12 cellular contexts compared by ENCODE assay signal in genomic region chr3:171950373-171950772, GRCh38.
DNase-seq lines count a peak whose midpoint lies in the region; ATAC-seq and TF ChIP-seq lines count a peak whose summit lies in the region.
"Had no signal": no experiment of that assay in that cellular context is flagged by ENCODE, and none has a peak within 500 bp of the region (broad histone marks: within the 10 kb centered on the region; RNA-seq: fewer than 3 reads in every experiment).

No MANE protein-coding gene starts in this region.

- peak overlapping the region; percentile 62; the same call in 1 of the 2 replicates for H2AFZ ChIP-seq in Loucy (ENCODE audit: low read length)

- intact Hi-C loops in testis (cut with DNase I; ENCODE audit: low total_unique reads), result no loop called here

- no peaks in the 10 kb centered on the region for H3K9me3 ChIP-seq in Loucy (ENCODE audit: insufficient read depth, low read depth, low read length)
- no peaks in the 10 kb centered on the region for H3K9me3 ChIP-seq in mesodermal cell (ENCODE audit: control insufficient read depth, low read length)
- H3K9me3 ChIP-seq in testis, result no peaks in the 10 kb centered on the region

- TF ChIP-seq CTCF in Loucy (conservative IDR thresholded peaks at IDR 0.05; ENCODE audit: low read length) (no peak), testis (IDR thresholded peaks at IDR 0.05) (no peak)

- no peak overlapping the region for H3K9ac ChIP-seq in Loucy (ENCODE audit: low read depth, low read length, poor library complexity, severe bottlenecking)

- H3K79me2 ChIP-seq in Loucy (ENCODE audit: insufficient read depth, low read length), result no peaks in the 10 kb centered on the region

- H3K4me2 ChIP-seq in Loucy (ENCODE audit: low read depth, low read length, poor library complexity, severe bottlenecking), result no peak overlapping the region

- DNase-seq in ELF-1 (ENCODE audit: low read depth, low spot score), result peak; percentile 89
- DNase-seq in astrocyte of the hippocampus (ENCODE audit: low read depth, low spot score), result peak; percentile 74
- DNase-seq in SHP77 (lab: John Stamatoyannopoulos, UW), result no peak
- no peak for DNase-seq in testis
- DNase-seq: activated CD4-positive, alpha-beta T cell treated with anti-CD3 and anti-CD28 coated beads for 4 hours; DND-41; Karpas-422; posterior cingulate gyrus had no signal

- H3K36me3 ChIP-seq in Loucy (ENCODE audit: insufficient read depth, low read length) (no peaks in the 10 kb centered on the region), mesodermal cell (ENCODE audit: control insufficient read depth, insufficient read depth, low read length) (no peaks in the 10 kb centered on the region), testis (ENCODE audit: low read depth, missing control alignments) (no peaks in the 10 kb centered on the region)

- no peaks in the 10 kb centered on the region for H3K9me2 ChIP-seq in Loucy (replicated peaks; ENCODE audit: low read depth, low read length)

- ATAC-seq in HG02840 (IDR thresholded peaks at IDR 0.05; ENCODE audit: low FRiP score, unreplicated experiment) (no peak), HG03280 (IDR thresholded peaks at IDR 0.05; ENCODE audit: unreplicated experiment) (no peak)

- H3K4me1 ChIP-seq in Loucy (ENCODE audit: insufficient read depth, low read length, poor library complexity, severe bottlenecking), result no peaks in the 10 kb centered on the region
- H3K4me1 ChIP-seq in mesodermal cell (ENCODE audit: control insufficient read depth, insufficient read depth, low read length, poor library complexity, severe bottlenecking), result peaks cover 4% of the 10 kb centered on the region
- no peaks in the 10 kb centered on the region for H3K4me1 ChIP-seq in testis

- TF ChIP-seq POLR2A in testis (IDR thresholded peaks at IDR 0.05), result no peak

- H3F3A ChIP-seq in Loucy (ENCODE audit: low read depth), result no peaks in the 10 kb centered on the region

- H3K4me3 ChIP-seq in Loucy (ENCODE audit: low read length, poor library complexity, severe bottlenecking) (no peak overlapping the region), mesodermal cell (ENCODE audit: extremely low read depth, insufficient read depth, low read length, poor library complexity, severe bottlenecking) (no peak overlapping the region), testis (no peak overlapping the region)

- peak overlapping the region; percentile 0 for H3K27ac ChIP-seq in mesodermal cell (ENCODE audit: low read depth, low read length, severe bottlenecking)
- no peak overlapping the region for H3K27ac ChIP-seq in testis

- H4K20me1 ChIP-seq in Loucy (ENCODE audit: insufficient read depth, low read length, poor library complexity, severe bottlenecking), result no peaks in the 10 kb centered on the region

- H3K27me3 ChIP-seq in Loucy (ENCODE audit: insufficient read depth, low read length, poor library complexity, severe bottlenecking) (no peaks in the 10 kb centered on the region), testis (no peaks in the 10 kb centered on the region)

- 0% methylated on average over 1 of the region's 1 CpG; no CpG with 5 or more reads in 1 of the 2 experiments for WGBS in mesodermal cell (ENCODE audit: insufficient coverage in 2 of 2), 2 experiments
- 61 to 65% methylated on average over 1 of the region's 1 CpG for WGBS in testis, 2 donors

Comparison
In these comparisons a context has a peak if more than half of its experiments do, and no peak if none do; other contexts are left out.
1. DNase-seq: peak in ELF-1 (single experiment) and astrocyte of the hippocampus (single experiment); none in SHP77 (0 of 2) and testis (single experiment).